8 cellular contexts compared by ENCODE assay signal in genomic region chr22:31211862-31212730, GRCh38. TPM values are rescaled to one million over a fixed set of nuclear protein-coding genes. Genes with fewer than 3 reads are reported as not detected.
A peak's percentile ranks its signal among the peaks of the same experiment; 100 is the strongest.
DNase-seq lines count a peak whose midpoint lies in the region; ATAC-seq, FAIRE-seq and TF ChIP-seq lines count a peak whose summit lies in the region.

TSS of gene LIMK2 (plus strand) at chr22:31212298. CDS start at chr22:31212409, 111 bp downstream.

- H3K27ac ChIP-seq in transverse colon = peak within 1 kb of the TSS; percentile 86 to 90 (median 88)

- DNase-seq in GM12891 (ENCODE audit: insufficient read length, low spot score) (peak; percentile 93), NCI-H1436 treated with DMSO at 0.1 percent for 48 hours (lab: John Stamatoyannopoulos, UW) (peak; percentile 61), T follicular helper cell (ENCODE audit: low read depth) (peak; percentile 95), adipocyte (ENCODE audit: low read depth) (peak; percentile 97), cardiac septum (ENCODE audit: low spot score) (peak; percentile 99), pons (ENCODE audit: low spot score) (peak; percentile 82), transverse colon (peak; percentile 99)

- no peaks in the 10 kb centered on the region for H3K27me3 ChIP-seq in adipocyte (replicated peaks; ENCODE audit: control insufficient read depth, insufficient read depth, low read length)
- H3K27me3 ChIP-seq in transverse colon = no peaks in the 10 kb centered on the region

- H3K4me3 ChIP-seq in adipocyte (ENCODE audit: low read length) = peak within 1 kb of the TSS; percentile 95
- H3K4me3 ChIP-seq in transverse colon = peak within 1 kb of the TSS; percentile 67 to 91 (median 80)

- no peaks in the 10 kb centered on the region for H3K9me3 ChIP-seq in adipocyte (ENCODE audit: control insufficient read depth, low read length)
- no peaks in the 10 kb centered on the region for H3K9me3 ChIP-seq in transverse colon

- peak; percentile 93 for FAIRE-seq in GM12891 (lab: Jason Lieb, UNC)

- in situ Hi-C loops in transverse colon (cut with MboI; ENCODE audit: low pct_ligation_motif_present in 1 of 4, low pct_unique_long_range_greater_than_20kb in 1 of 4, low sequenced_read_pairs in 3 of 4) = no loop called here

- intact Hi-C loops in cardiac septum (cut with DNase I) (loop anchor here (2.0 to 5.0 kb wide), 5 partner anchors 17 to 125 kb away; no protein-coding TSS in a partner anchor), transverse colon (cut with DNase I; ENCODE audit: low total_unique reads) (no loop called here)

- TF ChIP-seq POLR2A in GM12891 (IDR thresholded peaks at IDR 0.05; ENCODE audit: low read depth, low read length) (peak; percentile 67), transverse colon (IDR thresholded peaks at IDR 0.05) (peak; percentile 89)

- H3K4me1 ChIP-seq in adipocyte (ENCODE audit: control insufficient read depth, insufficient read depth, low read length) (peaks cover 24% of the 10 kb centered on the region), transverse colon (peaks cover 0 to 71% (median 43%) of the 10 kb centered on the region in 4 donors)

- peaks cover 3% of the 10 kb centered on the region for H3K36me3 ChIP-seq in adipocyte (ENCODE audit: control insufficient read depth, insufficient read depth, low read length, severe bottlenecking)
- H3K36me3 ChIP-seq in transverse colon = no peaks in the 10 kb centered on the region

- peak; percentile 72 for ATAC-seq in HG02840 (IDR thresholded peaks at IDR 0.05; ENCODE audit: low FRiP score, unreplicated experiment)

- H3K9ac ChIP-seq in adipocyte (ENCODE audit: low read length) = peak within 1 kb of the TSS; percentile 89

- peak; percentile 15 for TF ChIP-seq EP300 in transverse colon (IDR thresholded peaks at IDR 0.05; ENCODE audit: low read depth)

- peak; percentile 67 to 85 (median 75) for TF ChIP-seq CTCF in transverse colon (IDR thresholded peaks at IDR 0.05)

- 1% methylated on average over 35 of the region's 64 CpGs; no CpG with 5 or more reads in 1 of the 2 donors for WGBS in transverse colon (ENCODE audit: low coverage in 1 of 2), 2 donors

TF ChIP-seq in GM12891, 5 proteins besides CTCF, POLR2A, EP300 and RAD21:
- TF ChIP-seq TAF1 (IDR thresholded peaks at IDR 0.05; ENCODE audit: low read depth, low read length) (0 out of 2 replicates have a peak, but pooled peaks have one; percentile 20), PAX5 (IDR thresholded peaks at IDR 0.05; ENCODE audit: insufficient read depth, low read length, severe bottlenecking) (peak; percentile 21), POLR2AphosphoS5 (IDR thresholded peaks at IDR 0.05; ENCODE audit: low read depth, low read length) (peak; percentile 78), SPI1 (IDR thresholded peaks at IDR 0.05; ENCODE audit: low read depth, low read length) (no peak)
TF ChIP-seq in GM12891: peak in this region for 3.

RNA-seq across cellular contexts. Expression of gene LIMK2, which starts in this region (rescaled TPM):
- polyA plus RNA-seq in GM12891 (2012; ENCODE audit: low read depth, missing spikeins) = 15.7 TPM
- total RNA-seq in cardiac septum (13.1 TPM), transverse colon (100 to 1,000 TPM; 124 to 283 (median 210) TPM)

Comparison
In these comparisons a context has a peak if more than half of its experiments do, and no peak if none do; other contexts are left out.
1. Peak in every context shown above with its lines: DNase-seq, ATAC-seq, H3K4me3 ChIP-seq and H3K27ac ChIP-seq.